19 cellular contexts compared by ENCODE assay signal in genomic region chrX:136867518-136867917, GRCh38. TPM values are rescaled to one million over a fixed set of nuclear protein-coding genes. Genes with fewer than 3 reads are reported as not detected.
A peak's percentile ranks its signal among the peaks of the same experiment; 100 is the strongest.
DNase-seq lines count a peak whose midpoint lies in the region; ATAC-seq, FAIRE-seq and TF ChIP-seq lines count a peak whose summit lies in the region.
"Had no signal": no experiment of that assay in that cellular context is flagged by ENCODE, and none has a peak within 500 bp of the region (broad histone marks: within the 10 kb centered on the region; RNA-seq: fewer than 3 reads in every experiment).

No MANE protein-coding gene starts in this region.

- no peaks in the 10 kb centered on the region for H3K9me3 Mint-ChIP-seq in CD4-positive, CD25-positive, alpha-beta regulatory T cell
- no peaks in the 10 kb centered on the region for H3K9me3 Mint-ChIP-seq in WTC11
- H3K9me3 Mint-ChIP-seq: activated naive CD8-positive, alpha-beta T cell treated with anti-CD3 and anti-CD28 coated beads, Interleukin-2, amount 10 ng/mL, durations not matched to agents 7 days and 5 days; central memory CD8-positive, alpha-beta T cell had no signal

- TF ChIP-seq EP300 in A549 (IDR thresholded peaks at IDR 0.05): no peak

- H3K9me3 ChIP-seq in A549 (no peaks in the 10 kb centered on the region), esophagus squamous epithelium (no peaks in the 10 kb centered on the region)
- no peaks in the 10 kb centered on the region for H3K9me3 ChIP-seq in CD4-positive, CD25-positive, alpha-beta regulatory T cell (ENCODE audit: control insufficient read depth in 2 of 2, low read length in 2 of 2)
- H3K9me3 ChIP-seq: pancreas, thoracic aorta had no signal

- H3K27me3 Mint-ChIP-seq in CD4-positive, CD25-positive, alpha-beta regulatory T cell: no peaks in the 10 kb centered on the region
- H3K27me3 Mint-ChIP-seq in WTC11 (ENCODE audit: low read depth): no peaks in the 10 kb centered on the region
- H3K27me3 Mint-ChIP-seq: activated naive CD8-positive, alpha-beta T cell treated with anti-CD3 and anti-CD28 coated beads, Interleukin-2, amount 10 ng/mL, durations not matched to agents 7 days and 5 days; central memory CD8-positive, alpha-beta T cell had no signal

- FAIRE-seq in A549 (lab: Jason Lieb, UNC): no peak
- FAIRE-seq: pancreas had no signal

- no peak overlapping the region for H3K4me2 ChIP-seq in A549

- H3K4me3 Mint-ChIP-seq in CD4-positive, CD25-positive, alpha-beta regulatory T cell: no peak overlapping the region
- no peak overlapping the region for H3K4me3 Mint-ChIP-seq in WTC11
- H3K4me3 Mint-ChIP-seq: activated naive CD8-positive, alpha-beta T cell treated with anti-CD3 and anti-CD28 coated beads, Interleukin-2, amount 10 ng/mL, durations not matched to agents 7 days and 5 days; central memory CD8-positive, alpha-beta T cell had no signal

- peaks cover 17% of the 10 kb centered on the region for H3K36me3 Mint-ChIP-seq in CD4-positive, CD25-positive, alpha-beta regulatory T cell
- H3K36me3 Mint-ChIP-seq in WTC11: peaks cover 58% of the 10 kb centered on the region

- TF ChIP-seq POLR2A in A549 (IDR thresholded peaks at IDR 0.05; ENCODE audit: low read length) (no peak), esophagus squamous epithelium (IDR thresholded peaks at IDR 0.05) (no peak)

- TF ChIP-seq CTCF in A549 (IDR thresholded peaks at IDR 0.05): no peak
- no peak for TF ChIP-seq CTCF in WTC11 (IDR thresholded peaks at IDR 0.05)
- TF ChIP-seq CTCF in esophagus squamous epithelium (IDR thresholded peaks at IDR 0.05): no peak

- H3K27me3 ChIP-seq in CD4-positive, CD25-positive, alpha-beta regulatory T cell (ENCODE audit: control insufficient read depth, insufficient read depth, low read length): no peaks in the 10 kb centered on the region
- H3K27me3 ChIP-seq in esophagus squamous epithelium: no peaks in the 10 kb centered on the region
- H3K27me3 ChIP-seq: pancreas had no signal

- 78% methylated on average over 3 of the region's 3 CpGs for WGBS in A549 (ENCODE audit: missing lambda C conversion rate)
- whole genome bisulfite sequencing in esophagus squamous epithelium, 2 donors: 67 to 72% methylated on average over 3 of the region's 3 CpGs

- H3K27ac Mint-ChIP-seq in CD4-positive, CD25-positive, alpha-beta regulatory T cell: peak overlapping the region in 1 of 3 donors; percentile 31
- H3K27ac Mint-ChIP-seq in WTC11: 0 out of 2 replicates have a peak overlapping the region, but pooled peaks have one; percentile 76
- H3K27ac Mint-ChIP-seq: activated naive CD8-positive, alpha-beta T cell treated with anti-CD3 and anti-CD28 coated beads, Interleukin-2, amount 10 ng/mL, durations not matched to agents 7 days and 5 days had no signal

- CTCF ChIA-PET in A549 (lab: Yijun Ruan, JAX) (no interaction called here), WTC11 (lab: Charles Lee) (no interaction called here)

- POLR2A ChIA-PET in A549 (lab: Yijun Ruan, JAX) (interaction anchor here (1.1 to 3.0 kb wide), 2 partner anchors 12 to 13 kb away, joined by 5 to 24 read pairs; partner anchors contain the start of gene RBMX), WTC11 (lab: Charles Lee) (no interaction called here)

- H3K27ac ChIP-seq in A549 (no peak overlapping the region), esophagus squamous epithelium (no peak overlapping the region)
- H3K27ac ChIP-seq in CD4-positive, CD25-positive, alpha-beta regulatory T cell (ENCODE audit: insufficient read depth, low read length, poor library complexity, severe bottlenecking): peak overlapping the region; percentile 14
- H3K27ac ChIP-seq: pancreas had no signal

- no peak for TF ChIP-seq RAD21 in A549 (conservative IDR thresholded peaks at IDR 0.05 in 1 of 2, IDR thresholded peaks at IDR 0.05 in 1 of 2)

- H3K4me1 Mint-ChIP-seq in CD4-positive, CD25-positive, alpha-beta regulatory T cell: peaks cover 8 to 48% (median 22%) of the 10 kb centered on the region in 4 donors
- H3K4me1 Mint-ChIP-seq in WTC11: peaks cover 10% of the 10 kb centered on the region

- H3K4me1 ChIP-seq in A549 (peaks cover 19% of the 10 kb centered on the region), esophagus squamous epithelium (peaks cover 0 to 4% (median 0%) of the 10 kb centered on the region in 3 donors)
- H3K4me1 ChIP-seq in CD4-positive, CD25-positive, alpha-beta regulatory T cell (ENCODE audit: control insufficient read depth, insufficient read depth, low read length, poor library complexity, severe bottlenecking): peaks cover 12% of the 10 kb centered on the region
- H3K4me1 ChIP-seq: pancreas had no signal

- H3K36me3 ChIP-seq in CD4-positive, CD25-positive, alpha-beta regulatory T cell (ENCODE audit: control insufficient read depth, insufficient read depth, low read length): peaks cover 34% of the 10 kb centered on the region
- H3K36me3 ChIP-seq in esophagus squamous epithelium: peaks cover 0 to 67% (median 0%) of the 10 kb centered on the region in 3 donors

- intact Hi-C loops in esophagus squamous epithelium (cut with DNase I): no loop called here

- ATAC-seq in A549 (peak; percentile 13 to 37; a peak in 3 of 6 replicates), WTC11 (no peak), HG03139 (IDR thresholded peaks at IDR 0.05; ENCODE audit: unreplicated experiment) (no peak)
- ATAC-seq in CD4-positive, CD25-positive, alpha-beta regulatory T cell (ENCODE audit: low read depth in 2 of 2): no peak
- ATAC-seq: Panc1 had no signal

- DNase-seq in A549 (ENCODE audit: low read depth in 1 of 2, low spot score in 1 of 2): no peak
- DNase-seq in CD4-positive, CD25-positive, alpha-beta regulatory T cell: no peak
- no peak for DNase-seq in WTC11 (ENCODE audit: low spot score)
- DNase-seq in fibroblast of gingiva (ENCODE audit: low read depth): peak; percentile 10
- no peak for DNase-seq in NCI-H774 (lab: John Stamatoyannopoulos, UW)
- no peak for DNase-seq in esophagus squamous epithelium (lab: John Stamatoyannopoulos, UW)
- DNase-seq: activated naive CD8-positive, alpha-beta T cell treated with anti-CD3 and anti-CD28 coated beads, Interleukin-2, amount 10 ng/mL, durations not matched to agents 7 days and 5 days; DMS153; effector memory CD4-positive, alpha-beta T cell; foreskin melanocyte; NCI-H1092 treated with DMSO at 0.1 percent for 48 hours; NCI-H2107; NCI-H526 treated with DMSO at 0.1 percent for 48 hours; pancreas; stimulated activated CD4-positive, alpha-beta T cell treated with anti-CD3 and anti-CD28 coated beads, Interleukin-2, amount 100 ng/mL, for 48 hours had no signal

- H3K4me3 ChIP-seq in A549 (no peak overlapping the region), esophagus squamous epithelium (no peak overlapping the region)
- H3K4me3 ChIP-seq in CD4-positive, CD25-positive, alpha-beta regulatory T cell (ENCODE audit: low read depth, low read length): peak overlapping the region; percentile 11
- H3K4me3 ChIP-seq: pancreas, thoracic aorta had no signal

TF ChIP-seq in A549, 52 proteins besides CTCF, POLR2A, EP300 and RAD21:
- TF ChIP-seq FOSB (CRISPR knock-in tag; IDR thresholded peaks at IDR 0.05) (no peak), POLR2AphosphoS2 (conservative IDR thresholded peaks at IDR 0.05; ENCODE audit: low read length) (peak; percentile 77), HES2 (IDR thresholded peaks at IDR 0.05) (no peak), MAFK (IDR thresholded peaks at IDR 0.05; ENCODE audit: partially characterized antibody) (peak; percentile 19)
TF ChIP-seq in A549: peak in this region for 2.

TF ChIP-seq in WTC11, 78 proteins besides CTCF, POLR2A, EP300 and RAD21:
- TF ChIP-seq IRF2 (CRISPR knock-in tag; IDR thresholded peaks at IDR 0.05; ENCODE audit: borderline replicate concordance, low read depth): no peak
- 0 out of 2 replicates have a peak, but pooled peaks have one; percentile 47 for TF ChIP-seq ZNF425 (CRISPR knock-in tag; conservative IDR thresholded peaks at IDR 0.05)

RNA-seq across cellular contexts. Expression of gene RBMX, which starts 13.0 kb away (rescaled TPM):
- polyA plus RNA-seq in A549 (2011; rRNA removed) (220 and 278 TPM in 2 replicates), A549 (2017; fragmentation: RNase III; extraction: RNeasy Plus Mini Kit Qiagen cat#74134 plus additional on column Dnase treatment) (333 to 337 TPM (median 337 TPM) in 3 replicates)
- 131 and 141 TPM in 2 replicates for polyA plus RNA-seq in A549 (2012; cell fraction: cytosol; rRNA removed)
- polyA plus RNA-seq in A549 (2012; cell fraction: nucleus; rRNA removed): 114 and 217 TPM in 2 replicates
- polyA minus RNA-seq in A549 (2011; rRNA and poly(A)+ RNA removed): 117 TPM in 2 replicates
- total RNA-seq in CD4-positive, CD25-positive, alpha-beta regulatory T cell: 249 TPM
- 100 to 1,000 TPM; 181 to 243 (median 200) TPM for polyA plus RNA-seq in CD4-positive, CD25-positive, alpha-beta regulatory T cell
- total RNA-seq in WTC11 (2021) (373 to 398 TPM (median 379 TPM) in 3 replicates), esophagus squamous epithelium (100 to 1,000 TPM; 125 to 220 (median 205) TPM)

Comparison
In these comparisons a context has a peak if more than half of its experiments do, and no peak if none do; other contexts are left out.
1. ATAC-seq: peak in A549 (2 of 2); none in CD4-positive, CD25-positive, alpha-beta regulatory T cell (0 of 2), WTC11 (single experiment) and HG03139 (single experiment).